ENCODE assay signal across 13 cellular contexts in genomic region chr13:111912453-111912866, GRCh38.
DNase-seq lines count a peak whose midpoint lies in the region; ATAC-seq and TF ChIP-seq lines count a peak whose summit lies in the region.
"Had no signal": no experiment of that assay in that cellular context is flagged by ENCODE, and none has a peak within 500 bp of the region (broad histone marks: within the 10 kb centered on the region; RNA-seq: fewer than 3 reads in every experiment).

No MANE protein-coding gene starts in this region.

- intact Hi-C loops in Right ventricle myocardium inferior (cut with DNase I), result no loop called here
- intact Hi-C loops in posterior vena cava (cut with DNase I), result no loop called here
- intact Hi-C loops in lower lobe of right lung (cut with DNase I), result no loop called here

- H3K36me3 ChIP-seq in right atrium auricular region (no peaks in the 10 kb centered on the region), lower lobe of right lung (no peaks in the 10 kb centered on the region)

- TF ChIP-seq CTCF in right atrium auricular region (IDR thresholded peaks at IDR 0.05) (no peak), lower lobe of right lung (IDR thresholded peaks at IDR 0.05) (no peak)

- H3K4me3 ChIP-seq in right atrium auricular region (no peak overlapping the region), lower lobe of right lung (no peak overlapping the region)
- H3K4me3 ChIP-seq: A549 had no signal

- ATAC-seq in Right ventricle myocardium inferior, result no peak
- ATAC-seq in lower lobe of right lung, result no peak
- no peak for ATAC-seq in GM18870 (IDR thresholded peaks at IDR 0.05; ENCODE audit: unreplicated experiment)
- ATAC-seq: A549 had no signal

- H3K4me1 ChIP-seq in right atrium auricular region (no peaks in the 10 kb centered on the region), lower lobe of right lung (no peaks in the 10 kb centered on the region)
- H3K4me1 ChIP-seq: A549 had no signal

- DNase-seq in right atrium auricular region (ENCODE audit: low spot score), result peak; percentile 38
- no peak for DNase-seq in Right ventricle myocardium inferior (ENCODE audit: missing footprints)
- DNase-seq in islet precursor cell, result peak; percentile 19
- DNase-seq in posterior vena cava (ENCODE audit: low spot score), result peak; percentile 37
- no peak for DNase-seq in globus pallidus (ENCODE audit: low spot score)
- DNase-seq in lower lobe of right lung, result no peak
- no peak for DNase-seq in NCI-H1694 treated with DMSO at 0.1 percent for 48 hours (lab: John Stamatoyannopoulos, UW)
- DNase-seq: COR-L47, NCI-H1436, NCI-H2081, NCI-H510A treated with DMSO at 0.1 percent for 48 hours had no signal

- H3K27me3 ChIP-seq in right atrium auricular region (no peaks in the 10 kb centered on the region), lower lobe of right lung (ENCODE audit: low read depth) (peaks cover 2% of the 10 kb centered on the region)

- H3K9me3 ChIP-seq in right atrium auricular region, result no peaks in the 10 kb centered on the region
- H3K9me3 ChIP-seq in lower lobe of right lung, result no peaks in the 10 kb centered on the region
- H3K9me3 ChIP-seq: A549 had no signal

- H3K27ac ChIP-seq in right atrium auricular region, result no peak overlapping the region
- H3K27ac ChIP-seq in lower lobe of right lung, result no peak overlapping the region
- H3K27ac ChIP-seq: A549 had no signal

Comparison
In these comparisons a context has a peak if more than half of its experiments do, and no peak if none do; other contexts are left out.
1. DNase-seq: peak in right atrium auricular region (single experiment), islet precursor cell (single experiment) and posterior vena cava (single experiment); none in Right ventricle myocardium inferior (single experiment), globus pallidus (single experiment), lower lobe of right lung (single experiment) and NCI-H1694 treated with DMSO at 0.1 percent for 48 hours (single experiment).